In the genomic region with DNA sequence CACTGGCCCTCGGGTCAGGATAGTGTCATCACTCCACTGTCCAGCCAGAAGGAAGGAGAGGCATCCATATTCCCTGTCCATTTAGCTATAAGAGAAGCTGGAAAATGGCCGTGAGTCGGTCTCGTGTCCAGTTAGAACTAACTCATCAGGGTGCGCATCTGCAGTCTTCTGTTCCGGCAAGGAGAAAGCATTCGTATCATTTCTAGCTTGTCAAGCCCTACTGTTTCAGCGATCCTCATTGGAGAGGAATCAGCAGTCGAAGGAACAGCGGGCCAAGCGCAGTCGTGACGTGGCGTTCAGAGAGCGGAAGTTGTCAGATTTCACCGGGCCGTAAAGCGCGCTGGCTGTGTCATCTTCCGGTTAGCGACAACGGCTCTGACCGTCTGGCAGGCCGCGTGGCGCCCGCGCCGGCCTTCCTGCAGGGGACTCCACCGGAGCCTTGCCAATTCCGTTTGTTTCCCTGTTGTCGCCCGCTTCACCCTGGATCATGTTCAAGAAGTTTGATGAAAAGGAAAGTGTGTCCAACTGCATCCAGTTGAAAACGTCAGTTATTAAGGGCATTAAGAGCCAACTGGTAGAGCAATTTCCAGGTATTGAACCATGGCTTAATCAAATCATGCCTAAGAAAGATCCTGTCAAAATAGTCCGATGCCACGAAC, we compare ENCODE assay signal across 8 cellular contexts. TPM values are rescaled to one million over a fixed set of nuclear protein-coding genes. Genes with fewer than 3 reads are reported as not detected.
DNase-seq lines count a peak whose midpoint lies in the region; ATAC-seq and TF ChIP-seq lines count a peak whose summit lies in the region.

No MANE protein-coding gene starts in this region.

- H3K9me2 ChIP-seq in GM23338 (ENCODE audit: insufficient read depth) (no peaks in the 10 kb centered on the region), MM.1S (replicated peaks; ENCODE audit: insufficient read depth, low read length) (no peaks in the 10 kb centered on the region)

- H3K4me3 ChIP-seq in GM23338 (peak overlapping the region; percentile 58), MM.1S (ENCODE audit: low read length) (peak overlapping the region; percentile 66), adrenal gland (peak overlapping the region in 2 of 4 donors; percentile 22 to 60), left ventricle myocardium inferior (peak overlapping the region; percentile 70), upper lobe of right lung (peak overlapping the region; percentile 52)

- 42 to 66% (median 46%) methylated on average over 23 to 36 of the region's 36 CpGs for WGBS in adrenal gland, 4 donors

- H3K27me3 ChIP-seq in GM23338 (ENCODE audit: insufficient read depth), result no peaks in the 10 kb centered on the region
- H3K27me3 ChIP-seq in MM.1S (replicated peaks; ENCODE audit: insufficient read depth, low read length), result no peaks in the 10 kb centered on the region
- H3K27me3 ChIP-seq in adrenal gland, result no peaks in the 10 kb centered on the region
- H3K27me3 ChIP-seq in left ventricle myocardium inferior (ENCODE audit: low read depth), result no peaks in the 10 kb centered on the region
- H3K27me3 ChIP-seq in upper lobe of right lung, result no peaks in the 10 kb centered on the region

- H3K4me3 Mint-ChIP-seq in GM23338, result peak overlapping the region; percentile 85

- no peak; a peak in 1 of 4 replicates for TF ChIP-seq CTCF in GM23338 (conservative IDR thresholded peaks at IDR 0.05; ENCODE audit: low read depth in 2 of 2)
- TF ChIP-seq CTCF in MM.1S (IDR thresholded peaks at IDR 0.05; ENCODE audit: low read length), result no peak
- TF ChIP-seq CTCF in adrenal gland (IDR thresholded peaks at IDR 0.05), result peak in 1 of 6 experiments; percentile 5
- TF ChIP-seq CTCF in left ventricle myocardium inferior (IDR thresholded peaks at IDR 0.05; ENCODE audit: borderline replicate concordance), result peak; percentile 27
- peak; percentile 13 for TF ChIP-seq CTCF in upper lobe of right lung (IDR thresholded peaks at IDR 0.05)

- TF ChIP-seq POLR2A in adrenal gland (IDR thresholded peaks at IDR 0.05), result peak; percentile 16 to 70

- H3K9ac ChIP-seq in MM.1S (ENCODE audit: low read length), result peak overlapping the region; percentile 79

- peaks cover 41% of the 10 kb centered on the region for H3K36me3 ChIP-seq in GM23338 (ENCODE audit: insufficient read depth)
- peaks cover 22% of the 10 kb centered on the region; the same call in 1 of the 2 replicates for H3K36me3 ChIP-seq in MM.1S (replicated peaks; ENCODE audit: insufficient read depth, low read length)
- H3K36me3 ChIP-seq in adrenal gland (replicated peaks in 1 of 2), result peaks cover 0 to 49% of the 10 kb centered on the region in 2 donors
- peaks cover 54% of the 10 kb centered on the region for H3K36me3 ChIP-seq in left ventricle myocardium inferior
- H3K36me3 ChIP-seq in upper lobe of right lung, result peaks cover 60% of the 10 kb centered on the region

- ATAC-seq in GM23338 (peak; percentile 79), upper lobe of right lung (peak; percentile 91)

- H4K20me1 ChIP-seq in GM23338 (replicated peaks; ENCODE audit: insufficient read depth), result peaks cover 27% of the 10 kb centered on the region
- no peaks in the 10 kb centered on the region for H4K20me1 ChIP-seq in MM.1S (ENCODE audit: insufficient read depth, low read length)

- H2AFZ ChIP-seq in GM23338 (peak overlapping the region; percentile 39; the same call in 1 of the 2 replicates), MM.1S (ENCODE audit: low read length) (no peak overlapping the region)

- no peaks in the 10 kb centered on the region for H3K9me3 ChIP-seq in MM.1S (replicated peaks; ENCODE audit: insufficient read depth, low read length)
- H3K9me3 ChIP-seq in adrenal gland (replicated peaks in 1 of 3), result no peaks in the 10 kb centered on the region
- no peaks in the 10 kb centered on the region for H3K9me3 ChIP-seq in left ventricle myocardium inferior (replicated peaks)
- H3K9me3 ChIP-seq in upper lobe of right lung, result no peaks in the 10 kb centered on the region

- peaks cover 26% of the 10 kb centered on the region for H3K27me3 Mint-ChIP-seq in GM23338 (ENCODE audit: insufficient read depth, low read depth, poor library complexity)

- peaks cover 79% of the 10 kb centered on the region for H3F3A ChIP-seq in GM23338 (replicated peaks; ENCODE audit: low read depth)
- H3F3A ChIP-seq in MM.1S (ENCODE audit: insufficient read depth, low read length), result peaks cover 12% of the 10 kb centered on the region

- H3K27ac Mint-ChIP-seq in GM23338, result peak overlapping the region; percentile 99

- DNase-seq in ELF-1 (ENCODE audit: low read depth, low spot score) (peak; percentile 93), GM23338 (ENCODE audit: low spot score) (peak; percentile 97), MM.1S (peak; percentile 88), SW480 (ENCODE audit: low spot score) (peak; percentile 89), adrenal gland (peak; percentile 83 to 95 (median 88)), left ventricle myocardium inferior (peak; percentile 85), posterior vena cava (ENCODE audit: low spot score) (peak; percentile 95), upper lobe of right lung (peak; percentile 90)

- intact Hi-C loops in adrenal gland (cut with DNase I), result no loop called here
- intact Hi-C loops in left ventricle myocardium inferior (cut with micrococcal nuclease), result no loop called here
- intact Hi-C loops in posterior vena cava (cut with DNase I), result no loop called here
- intact Hi-C loops in upper lobe of right lung (cut with DNase I), result no loop called here

- H3K79me2 ChIP-seq in GM23338 (replicated peaks; ENCODE audit: insufficient read depth) (peaks cover 18% of the 10 kb centered on the region), MM.1S (ENCODE audit: low read length) (peaks cover 73% of the 10 kb centered on the region)

- H3K4me2 ChIP-seq in GM23338 (peak overlapping the region; percentile 88), MM.1S (ENCODE audit: low read depth, low read length) (peak overlapping the region; percentile 50)

- no peaks in the 10 kb centered on the region for H3K9me3 Mint-ChIP-seq in GM23338

- peak overlapping the region; percentile 92 for H3K27ac ChIP-seq in GM23338 (ENCODE audit: low read depth)
- peak overlapping the region; percentile 80 for H3K27ac ChIP-seq in MM.1S (ENCODE audit: low read length)
- H3K27ac ChIP-seq in adrenal gland, result peak overlapping the region; percentile 61 to 92 (median 79)
- peak overlapping the region; percentile 86 for H3K27ac ChIP-seq in left ventricle myocardium inferior (replicated peaks)
- peak overlapping the region; percentile 89 for H3K27ac ChIP-seq in upper lobe of right lung

- H3K4me1 ChIP-seq in GM23338 (ENCODE audit: insufficient read depth) (peaks cover 6% of the 10 kb centered on the region; the same call in 1 of the 2 replicates), MM.1S (ENCODE audit: low read length) (no peaks in the 10 kb centered on the region), adrenal gland (replicated peaks in 1 of 2) (peaks cover 12 to 23% of the 10 kb centered on the region in 2 donors), left ventricle myocardium inferior (peaks cover 36% of the 10 kb centered on the region), upper lobe of right lung (peaks cover 7% of the 10 kb centered on the region)

- H3K4me1 Mint-ChIP-seq in GM23338, result peaks cover 5% of the 10 kb centered on the region; the same call in 2 of the 3 replicates

- peaks cover 64% of the 10 kb centered on the region for H3K36me3 Mint-ChIP-seq in GM23338 (ENCODE audit: low read depth)

TF ChIP-seq in GM23338, 12 proteins besides CTCF, POLR2A, EP300 and RAD21:
- TF ChIP-seq, protein P1, sequence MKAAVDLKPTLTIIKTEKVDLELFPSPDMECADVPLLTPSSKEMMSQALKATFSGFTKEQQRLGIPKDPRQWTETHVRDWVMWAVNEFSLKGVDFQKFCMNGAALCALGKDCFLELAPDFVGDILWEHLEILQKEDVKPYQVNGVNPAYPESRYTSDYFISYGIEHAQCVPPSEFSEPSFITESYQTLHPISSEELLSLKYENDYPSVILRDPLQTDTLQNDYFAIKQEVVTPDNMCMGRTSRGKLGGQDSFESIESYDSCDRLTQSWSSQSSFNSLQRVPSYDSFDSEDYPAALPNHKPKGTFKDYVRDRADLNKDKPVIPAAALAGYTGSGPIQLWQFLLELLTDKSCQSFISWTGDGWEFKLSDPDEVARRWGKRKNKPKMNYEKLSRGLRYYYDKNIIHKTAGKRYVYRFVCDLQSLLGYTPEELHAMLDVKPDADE (IDR thresholded peaks at IDR 0.05), result peak; percentile 91
- TF ChIP-seq ZNF114 (CRISPR knock-in tag; IDR thresholded peaks at IDR 0.05) (no peak), CREB1 (CRISPR knock-in tag; IDR thresholded peaks at IDR 0.05; ENCODE audit: low read depth) (peak; percentile 94), POLR2AphosphoS5 (IDR thresholded peaks at IDR 0.05; ENCODE audit: low read depth) (peak; percentile 93)

RNA-seq across cellular contexts. Expression of a gene that starts 32.9 kb away (rescaled TPM):
- 103 and 126 TPM in 2 replicates for total RNA-seq in GM23338 (2014; rRNA removed; shearing (Covaris generic))
- 147 and 150 TPM in 2 replicates for polyA plus RNA-seq in GM23338 (2016; fragmentation: Nextera tagmentation; extraction: Ambion mirVana)
- 100 to 1,000 TPM in 6 of 8 donors, 10 to 100 TPM in 2; 80.5 to 356 (median 153) TPM for total RNA-seq in adrenal gland
- polyA plus RNA-seq in adrenal gland, result 100 to 1,000 TPM; 177 to 241 (median 236) TPM
- 39.0 TPM for total RNA-seq in left ventricle myocardium inferior
- total RNA-seq in posterior vena cava, result 100 to 1,000 TPM; 118 TPM
- total RNA-seq in upper lobe of right lung, result 169 TPM

RNA-seq across cellular contexts. Expression of a gene that starts 57.9 kb away (rescaled TPM):
- total RNA-seq in GM23338 (2014; rRNA removed; shearing (Covaris generic)), result 452 and 479 TPM in 2 replicates
- polyA plus RNA-seq in GM23338 (2016; fragmentation: Nextera tagmentation; extraction: Ambion mirVana), result 221 and 224 TPM in 2 replicates
- total RNA-seq in adrenal gland, result 100 to 1,000 TPM in 7 of 8 donors, 10 to 100 TPM in 1; 60.7 to 468 (median 113) TPM
- 100 to 1,000 TPM in 2 of 3 donors, 10 to 100 TPM in 1; 19.8 to 357 (median 192) TPM for polyA plus RNA-seq in adrenal gland
- 91.5 TPM for total RNA-seq in left ventricle myocardium inferior
- 100 to 1,000 TPM; 117 to 145 TPM for total RNA-seq in posterior vena cava
- 515 TPM for total RNA-seq in upper lobe of right lung

Comparison
In these comparisons a context has a peak if more than half of its experiments do, and no peak if none do; other contexts are left out.
1. CTCF ChIP-seq: peak in left ventricle myocardium inferior (single experiment) and upper lobe of right lung (single experiment); none in GM23338 (0 of 2) and MM.1S (single experiment).
2. Peak in every context shown above with its lines, with median percentiles within 50 percentile points of each other: DNase-seq and H3K27ac ChIP-seq.